In genomic region chr18:58965930-58966662, GRCh38 we compare ENCODE assay signal across 13 cellular contexts.
DNase-seq lines count a peak whose midpoint lies in the region; ATAC-seq and TF ChIP-seq lines count a peak whose summit lies in the region.
"Had no signal": no experiment of that assay in that cellular context is flagged by ENCODE, and none has a peak within 500 bp of the region (broad histone marks: within the 10 kb centered on the region; RNA-seq: fewer than 3 reads in every experiment).

No MANE protein-coding gene starts in this region.

- H3K27me3 Mint-ChIP-seq in nephron progenitor cell (ENCODE audit: low read depth, poor library complexity) = no peaks in the 10 kb centered on the region
- peaks cover 9 to 16% of the 10 kb centered on the region in 2 donors for H3K27me3 Mint-ChIP-seq in CD8-positive, alpha-beta memory T cell

- 47 to 57% methylated on average over 4 of the region's 4 CpGs for WGBS in upper lobe of left lung, 2 donors
- 52 to 64% (median 58%) methylated on average over 4 of the region's 4 CpGs for whole genome bisulfite sequencing in adrenal gland, 4 donors

- H3K27ac ChIP-seq in left ventricle myocardium inferior (replicated peaks) (peak overlapping the region; percentile 59), ascending aorta (peak overlapping the region; percentile 73 to 74), upper lobe of left lung (peak overlapping the region in 3 of 4 donors; percentile 15 to 73 (median 47)), adrenal gland (peak overlapping the region in 2 of 5 donors; percentile 15 to 28)
- H3K27ac ChIP-seq in CD8-positive, alpha-beta memory T cell (ENCODE audit: low read depth, low read length) = no peak overlapping the region

- peaks cover 78% of the 10 kb centered on the region for H3K36me3 Mint-ChIP-seq in nephron progenitor cell (ENCODE audit: low read depth)
- H3K36me3 Mint-ChIP-seq in CD8-positive, alpha-beta memory T cell = peaks cover 0 to 1% (median 0%) of the 10 kb centered on the region in 3 donors

- ATAC-seq in left ventricle myocardium superior = no peak
- ATAC-seq in upper lobe of left lung (ENCODE audit: low FRiP score in 2 of 2) = no peak
- ATAC-seq in GM19455 (IDR thresholded peaks at IDR 0.05; ENCODE audit: unreplicated experiment) = no peak

- peaks cover 39% of the 10 kb centered on the region for H3K4me1 Mint-ChIP-seq in nephron progenitor cell
- peaks cover 0 to 3% (median 1%) of the 10 kb centered on the region in 3 donors for H3K4me1 Mint-ChIP-seq in CD8-positive, alpha-beta memory T cell

- no peak for TF ChIP-seq EP300 in upper lobe of left lung (IDR thresholded peaks at IDR 0.05)

- DNase-seq in left ventricle myocardium inferior (no peak), left ventricle myocardium superior (no peak), ascending aorta (ENCODE audit: low spot score in 2 of 2) (no peak), nephron progenitor cell (no peak), upper lobe of left lung (no peak), adrenal gland (no peak)
- DNase-seq in CD8-positive, alpha-beta memory T cell = no peak
- DNase-seq: activated CD8-positive, alpha-beta memory T cell treated with anti-CD3 and anti-CD28 coated beads, Interleukin-2, amount 50 U/mL, for 4 hours; amniotic stem cell; DMS79; NCI-H2171 treated with DMSO at 0.1 percent for 48 hours had no signal

- H3K36me3 ChIP-seq in left ventricle myocardium inferior (peaks cover 16% of the 10 kb centered on the region), ascending aorta (peaks cover 10 to 18% of the 10 kb centered on the region in 2 donors), upper lobe of left lung (peaks cover 0 to 12% (median 0%) of the 10 kb centered on the region in 4 donors), adrenal gland (replicated peaks in 1 of 2) (peaks cover 0 to 4% of the 10 kb centered on the region in 2 donors)
- H3K36me3 ChIP-seq in CD8-positive, alpha-beta memory T cell (ENCODE audit: insufficient read depth, low read length) = no peaks in the 10 kb centered on the region

- H3K9me3 ChIP-seq in left ventricle myocardium inferior (replicated peaks) (no peaks in the 10 kb centered on the region), ascending aorta (no peaks in the 10 kb centered on the region), upper lobe of left lung (no peaks in the 10 kb centered on the region), adrenal gland (replicated peaks in 1 of 3) (no peaks in the 10 kb centered on the region)
- no peaks in the 10 kb centered on the region for H3K9me3 ChIP-seq in CD8-positive, alpha-beta memory T cell (ENCODE audit: low read length)

- H3K4me3 ChIP-seq in left ventricle myocardium inferior (no peak overlapping the region), ascending aorta (no peak overlapping the region), upper lobe of left lung (no peak overlapping the region), adrenal gland (no peak overlapping the region)
- no peak overlapping the region for H3K4me3 ChIP-seq in CD8-positive, alpha-beta memory T cell (ENCODE audit: low read length)
- H3K4me3 ChIP-seq: lung had no signal

- CTCF ChIA-PET in CD8-positive, alpha-beta memory T cell (lab: Charles Lee) = interaction anchor here (0.9 kb wide), 1 partner anchor 202 kb away, joined by 3 read pairs; no protein-coding TSS in a partner anchor

- TF ChIP-seq POLR2A in upper lobe of left lung (IDR thresholded peaks at IDR 0.05) (no peak), adrenal gland (IDR thresholded peaks at IDR 0.05) (no peak)

- peak overlapping the region; percentile 63 for H3K27ac Mint-ChIP-seq in nephron progenitor cell
- no peak overlapping the region for H3K27ac Mint-ChIP-seq in CD8-positive, alpha-beta memory T cell

- TF ChIP-seq CTCF in left ventricle myocardium inferior (IDR thresholded peaks at IDR 0.05; ENCODE audit: borderline replicate concordance) = no peak
- no peak for TF ChIP-seq CTCF in ascending aorta (IDR thresholded peaks at IDR 0.05)
- no peak for TF ChIP-seq CTCF in nephron progenitor cell (IDR thresholded peaks at IDR 0.05)
- no peak for TF ChIP-seq CTCF in upper lobe of left lung (IDR thresholded peaks at IDR 0.05)
- TF ChIP-seq CTCF in adrenal gland (IDR thresholded peaks at IDR 0.05) = no peak

- H3K4me1 ChIP-seq in left ventricle myocardium inferior = peaks cover 50% of the 10 kb centered on the region
- H3K4me1 ChIP-seq in ascending aorta = peaks cover 0 to 22% of the 10 kb centered on the region in 2 donors
- H3K4me1 ChIP-seq in upper lobe of left lung = peaks cover 17 to 35% (median 29%) of the 10 kb centered on the region in 4 donors
- peaks cover 0 to 13% of the 10 kb centered on the region in 2 donors for H3K4me1 ChIP-seq in adrenal gland (replicated peaks in 1 of 2)
- no peaks in the 10 kb centered on the region for H3K4me1 ChIP-seq in CD8-positive, alpha-beta memory T cell (ENCODE audit: insufficient read depth, low read length)

- POLR2A ChIA-PET in CD8-positive, alpha-beta memory T cell (lab: Charles Lee) = no interaction called here

- intact Hi-C loops in left ventricle myocardium inferior (cut with micrococcal nuclease) (no loop called here), left ventricle myocardium superior (cut with micrococcal nuclease) (no loop called here), ascending aorta (cut with DNase I) (no loop called here), adrenal gland (cut with DNase I) (no loop called here)

- no peaks in the 10 kb centered on the region for H3K27me3 ChIP-seq in left ventricle myocardium inferior (ENCODE audit: low read depth)
- no peaks in the 10 kb centered on the region for H3K27me3 ChIP-seq in ascending aorta
- no peaks in the 10 kb centered on the region for H3K27me3 ChIP-seq in upper lobe of left lung
- H3K27me3 ChIP-seq in adrenal gland = no peaks in the 10 kb centered on the region
- H3K27me3 ChIP-seq in CD8-positive, alpha-beta memory T cell (ENCODE audit: insufficient read depth, low read length, poor library complexity, severe bottlenecking) = no peaks in the 10 kb centered on the region

- H3K9me3 Mint-ChIP-seq in nephron progenitor cell = no peaks in the 10 kb centered on the region
- no peaks in the 10 kb centered on the region for H3K9me3 Mint-ChIP-seq in CD8-positive, alpha-beta memory T cell

- no peak overlapping the region for H3K4me3 Mint-ChIP-seq in nephron progenitor cell
- no peak overlapping the region for H3K4me3 Mint-ChIP-seq in CD8-positive, alpha-beta memory T cell
